ENCODE assay signal across 8 cellular contexts in the genomic region with DNA sequence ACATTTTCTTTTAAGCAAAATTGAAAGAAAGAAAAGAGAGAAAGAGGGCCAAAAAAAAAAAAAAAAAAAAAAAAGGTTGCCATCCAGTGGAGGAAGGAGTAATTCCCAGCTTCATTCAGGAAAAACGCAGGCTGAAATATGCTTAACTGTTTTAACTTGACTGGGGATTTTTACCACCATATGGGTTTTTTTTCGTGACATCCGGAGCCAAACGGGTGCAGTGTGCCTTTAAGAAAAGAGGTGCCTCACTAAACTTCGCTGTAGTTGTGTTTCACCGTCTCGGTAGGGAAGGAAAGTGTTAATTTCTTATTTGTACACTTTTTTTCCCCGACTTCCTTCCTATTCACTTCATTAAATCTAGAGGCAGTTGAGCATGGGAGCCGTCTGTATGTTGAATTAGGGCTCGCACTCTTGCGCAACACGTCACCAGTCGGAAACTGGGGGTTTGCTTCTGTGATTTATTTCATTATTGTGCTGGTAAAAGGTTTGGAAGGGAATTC.
A peak's percentile ranks its signal among the peaks of the same experiment; 100 is the strongest.
DNase-seq lines count a peak whose midpoint lies in the region; ATAC-seq and TF ChIP-seq lines count a peak whose summit lies in the region.

No MANE protein-coding gene starts in this region.

- peak overlapping the region; percentile 52 to 89 for H3K27ac ChIP-seq in aorta (ENCODE audit: low read depth in 1 of 2, low read length in 2 of 2)

- TF ChIP-seq CTCF in omental fat pad (IDR thresholded peaks at IDR 0.05) = no peak

- H3K9ac ChIP-seq in NT2/D1 (ENCODE audit: insufficient read length, low read depth) = peak overlapping the region; percentile 21

- ATAC-seq in GM18907 (IDR thresholded peaks at IDR 0.05; ENCODE audit: unreplicated experiment) (peak; percentile 63), HG03139 (IDR thresholded peaks at IDR 0.05; ENCODE audit: unreplicated experiment) (peak; percentile 43), omental fat pad (ENCODE audit: low FRiP score) (peak; percentile 38), aorta (ENCODE audit: low FRiP score) (peak; percentile 67)

- H3K4me3 ChIP-seq in NT2/D1 (ENCODE audit: insufficient read length, low read depth) = peak overlapping the region; percentile 29
- peak overlapping the region; percentile 91 to 96 for H3K4me3 ChIP-seq in aorta (ENCODE audit: low read length in 2 of 2)

- intact Hi-C loops in aorta (cut with DNase I) = no loop called here

- no peaks in the 10 kb centered on the region for H3K36me3 ChIP-seq in NT2/D1 (ENCODE audit: insufficient read depth, insufficient read length, low read length)
- no peaks in the 10 kb centered on the region for H3K36me3 ChIP-seq in aorta (ENCODE audit: control insufficient read depth in 1 of 2, insufficient read depth in 2 of 2, low read length in 1 of 2)

- H3K9me3 ChIP-seq in NT2/D1 (ENCODE audit: insufficient read depth, low read length) (no peaks in the 10 kb centered on the region), aorta (ENCODE audit: control insufficient read depth, low read length) (no peaks in the 10 kb centered on the region)

- DNase-seq in AG08395 (ENCODE audit: low spot score) = peak; percentile 40
- no peak for DNase-seq in NT2/D1 (ENCODE audit: low read depth, low spot score)
- DNase-seq in activated T-helper 9 cell treated with anti-CD3 and anti-CD28 coated beads, Interleukin-2, amount 50 U/mL, for 16 hours (ENCODE audit: low read depth) = peak; percentile 10
- DNase-seq in germinal center (ENCODE audit: low spot score) = peak; percentile 63
- peak; percentile 54 for DNase-seq in omental fat pad (ENCODE audit: low spot score)
- peak in 1 of 2 donors; percentile 65 for DNase-seq in aorta

- H3K4me1 ChIP-seq in NT2/D1 (ENCODE audit: insufficient read depth, insufficient read length) (no peaks in the 10 kb centered on the region), aorta (ENCODE audit: control insufficient read depth in 1 of 2, insufficient read depth in 2 of 2, low read length in 2 of 2) (no peaks in the 10 kb centered on the region)

- no peaks in the 10 kb centered on the region for H3K27me3 ChIP-seq in NT2/D1 (ENCODE audit: insufficient read depth, insufficient read length)
- no peaks in the 10 kb centered on the region for H3K27me3 ChIP-seq in aorta (ENCODE audit: control insufficient read depth in 1 of 2, insufficient read depth in 2 of 2, low read length in 1 of 2)

- 0% methylated on average over 13 of the region's 13 CpGs for WGBS in aorta, 2 donors
